ENCODE assay signal across 17 cellular contexts in the genomic region with DNA sequence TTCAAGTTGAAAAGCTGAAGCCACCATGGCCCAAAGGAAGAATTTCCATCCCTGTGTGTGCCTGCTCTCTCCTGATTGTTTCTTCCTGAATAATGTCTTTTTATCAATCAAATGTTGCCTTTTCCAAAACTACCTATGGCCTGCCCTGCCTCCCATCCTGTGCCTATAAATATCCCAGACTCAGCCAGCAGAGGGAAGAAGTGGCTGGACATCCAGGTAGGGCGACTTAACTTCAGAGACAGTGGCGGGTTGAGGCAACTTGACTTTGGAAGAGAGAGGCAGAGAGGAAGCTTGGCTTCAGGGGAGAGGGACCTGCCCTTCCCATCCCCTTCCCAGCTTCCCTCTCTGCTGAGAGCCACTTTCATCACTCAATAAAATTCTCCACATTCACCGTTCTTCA.
DNase-seq lines count a peak whose midpoint lies in the region; ATAC-seq and TF ChIP-seq lines count a peak whose summit lies in the region.
"Had no signal": no experiment of that assay in that cellular context is flagged by ENCODE, and none has a peak within 500 bp of the region (broad histone marks: within the 10 kb centered on the region; RNA-seq: fewer than 3 reads in every experiment).

No MANE protein-coding gene starts in this region.

- H2AFZ ChIP-seq in mammary epithelial cell (ENCODE audit: low read depth, low read length), result no peak overlapping the region

- H3K27ac ChIP-seq in mammary epithelial cell (ENCODE audit: insufficient read depth, low read depth, low read length) (no peak overlapping the region), foreskin keratinocyte (no peak overlapping the region)
- H3K27ac ChIP-seq: 22Rv1, SJSA1 had no signal

- H3K9me3 ChIP-seq in mammary epithelial cell (replicated peaks; ENCODE audit: insufficient read depth, low read length), result no peaks in the 10 kb centered on the region
- H3K9me3 ChIP-seq in mucosa of descending colon, result no peaks in the 10 kb centered on the region
- H3K9me3 ChIP-seq: SJSA1 had no signal

- H3K4me3 Mint-ChIP-seq in MCF 10A (ENCODE audit: unreplicated experiment), result no peak overlapping the region
- H3K4me3 Mint-ChIP-seq in activated T-cell treated with anti-CD3 and anti-CD28 coated beads, Interleukin-2, amount 50 U/mL, for 24 hours, result no peak overlapping the region
- H3K4me3 Mint-ChIP-seq: CD14-positive monocyte had no signal

- DNase-seq in mammary epithelial cell (no peak), MCF 10A (ENCODE audit: unreplicated experiment) (no peak), foreskin keratinocyte (no peak), mucosa of descending colon (peak in 1 of 3 donors; percentile 8), NCI-H1105 (lab: John Stamatoyannopoulos, UW) (no peak), DMS114 treated with DMSO at 0.1 percent for 48 hours (lab: John Stamatoyannopoulos, UW; ENCODE audit: unreplicated experiment) (no peak)
- DNase-seq in activated T-cell treated with anti-CD3 and anti-CD28 coated beads, Interleukin-2, amount 50 U/mL, for 24 hours, result no peak
- DNase-seq: AML-193, DND-41, NCI-H1105 treated with DMSO at 0.1 percent for 48 hours, NCI-H1694 treated with DMSO at 0.1 percent for 48 hours, NCI-H226, NCI-H524 had no signal

- H3K27me3 ChIP-seq in mammary epithelial cell (ENCODE audit: insufficient read depth, low read length) (no peaks in the 10 kb centered on the region), foreskin keratinocyte (no peaks in the 10 kb centered on the region)
- H3K27me3 ChIP-seq: SJSA1 had no signal

- no peaks in the 10 kb centered on the region for H3K4me1 ChIP-seq in mammary epithelial cell (ENCODE audit: insufficient read depth, low read length)
- no peaks in the 10 kb centered on the region for H3K4me1 ChIP-seq in foreskin keratinocyte
- peaks cover 3% of the 10 kb centered on the region for H3K4me1 ChIP-seq in mucosa of descending colon (ENCODE audit: low read depth)
- H3K4me1 ChIP-seq: SJSA1 had no signal

- in situ Hi-C loops in mammary epithelial cell (cut with MboI; ENCODE audit: low sequenced_read_pairs in 2 of 2), result no loop called here

- H3K27me3 Mint-ChIP-seq in MCF 10A (ENCODE audit: insufficient read depth, unreplicated experiment), result no peaks in the 10 kb centered on the region
- no peaks in the 10 kb centered on the region for H3K27me3 Mint-ChIP-seq in activated T-cell treated with anti-CD3 and anti-CD28 coated beads, Interleukin-2, amount 50 U/mL, for 24 hours

- no peaks in the 10 kb centered on the region for H3K36me3 Mint-ChIP-seq in MCF 10A (ENCODE audit: insufficient read depth, unreplicated experiment)
- H3K36me3 Mint-ChIP-seq in activated T-cell treated with anti-CD3 and anti-CD28 coated beads, Interleukin-2, amount 50 U/mL, for 24 hours (ENCODE audit: low read depth), result no peaks in the 10 kb centered on the region
- H3K36me3 Mint-ChIP-seq: CD14-positive monocyte had no signal

- no peak for ATAC-seq in foreskin keratinocyte
- peak; percentile 48 for ATAC-seq in mucosa of descending colon
- no peak for ATAC-seq in GM18858 (IDR thresholded peaks at IDR 0.05; ENCODE audit: unreplicated experiment)

- H3K36me3 ChIP-seq in mammary epithelial cell (ENCODE audit: insufficient read depth, low read length) (no peaks in the 10 kb centered on the region), mucosa of descending colon (ENCODE audit: low read depth) (no peaks in the 10 kb centered on the region)
- H3K36me3 ChIP-seq: SJSA1 had no signal

- POLR2A ChIA-PET in MCF 10A (lab: Yijun Ruan, JAX), result interaction anchor here (0.9 kb wide), 1 partner anchor 11 kb away, joined by 3 read pairs; no protein-coding TSS in a partner anchor

- H3K27ac Mint-ChIP-seq in MCF 10A (ENCODE audit: low read depth, unreplicated experiment), result no peak overlapping the region
- H3K27ac Mint-ChIP-seq in activated T-cell treated with anti-CD3 and anti-CD28 coated beads, Interleukin-2, amount 50 U/mL, for 24 hours, result no peak overlapping the region
- H3K27ac Mint-ChIP-seq: CD14-positive monocyte had no signal

- intact Hi-C loops in mammary epithelial cell (cut with micrococcal nuclease) (no loop called here), MCF 10A (cut with micrococcal nuclease) (no loop called here), mucosa of descending colon (cut with DNase I, micrococcal nuclease) (no loop called here)

- dilution Hi-C loops in mammary epithelial cell (cut with HindIII; ENCODE audit: low sequenced_read_pairs), result no loop called here

- H3K4me1 Mint-ChIP-seq in MCF 10A (ENCODE audit: insufficient read depth, unreplicated experiment), result no peaks in the 10 kb centered on the region
- H3K4me1 Mint-ChIP-seq in activated T-cell treated with anti-CD3 and anti-CD28 coated beads, Interleukin-2, amount 50 U/mL, for 24 hours (ENCODE audit: low read depth), result no peaks in the 10 kb centered on the region
- H3K4me1 Mint-ChIP-seq: CD14-positive monocyte had no signal

- H3K4me2 ChIP-seq in mammary epithelial cell (ENCODE audit: insufficient read depth, low read depth, low read length), result no peak overlapping the region

- BruUV-seq in mammary epithelial cell (replicated peaks; lab: Mats Ljungman, UMichigan), result no TSS peak
- no TSS peak for BruUV-seq in MCF 10A (replicated peaks; lab: Mats Ljungman, UMichigan)

- H3K9ac ChIP-seq in mammary epithelial cell (ENCODE audit: insufficient read depth, low read length), result no peak overlapping the region

- no peaks in the 10 kb centered on the region for H3K79me2 ChIP-seq in mammary epithelial cell (ENCODE audit: insufficient read depth, low read length)

- 63% methylated on average over 3 of the region's 3 CpGs for WGBS in mammary epithelial cell (ENCODE audit: low coverage, missing lambda C conversion rate)

- H3K9me3 Mint-ChIP-seq in MCF 10A (ENCODE audit: unreplicated experiment), result no peaks in the 10 kb centered on the region
- no peaks in the 10 kb centered on the region for H3K9me3 Mint-ChIP-seq in activated T-cell treated with anti-CD3 and anti-CD28 coated beads, Interleukin-2, amount 50 U/mL, for 24 hours

- CTCF ChIA-PET in mammary epithelial cell (lab: Charles Lee; ENCODE audit: low non-redundant PET), result no interaction called here
- CTCF ChIA-PET in MCF 10A (lab: Yijun Ruan, JAX), result interaction anchor here (0.9 to 1.4 kb wide), 3 partner anchors 9 to 171 kb away, joined by 3 to 6 read pairs (median 3); no protein-coding TSS in a partner anchor

- peak; percentile 3 to 30 for TF ChIP-seq CTCF in mammary epithelial cell (conservative IDR thresholded peaks at IDR 0.05 in 1 of 2, IDR thresholded peaks at IDR 0.05 in 1 of 2; ENCODE audit: extremely low read depth in 1 of 2, insufficient read depth in 1 of 2, low read depth in 1 of 2, low read length in 2 of 2)
- no peak for TF ChIP-seq CTCF in MCF 10A (IDR thresholded peaks at IDR 0.05; ENCODE audit: unreplicated experiment)
- TF ChIP-seq CTCF in foreskin keratinocyte (conservative IDR thresholded peaks at IDR 0.05), result peak; percentile 26
- TF ChIP-seq CTCF in mucosa of descending colon (IDR thresholded peaks at IDR 0.05), result no peak

- H4K20me1 ChIP-seq in mammary epithelial cell (ENCODE audit: insufficient read depth, low read length), result no peaks in the 10 kb centered on the region

- no peak overlapping the region for H3K4me3 ChIP-seq in mammary epithelial cell (replicated peaks in 1 of 3; ENCODE audit: insufficient read depth in 1 of 3, low read depth in 2 of 3, low read length in 3 of 3)
- no peak overlapping the region for H3K4me3 ChIP-seq in mucosa of descending colon
- H3K4me3 ChIP-seq: SJSA1 had no signal

Comparison
In these comparisons a context has a peak if more than half of its experiments do, and no peak if none do; other contexts are left out.
1. CTCF ChIP-seq: peak in mammary epithelial cell (2 of 2) and foreskin keratinocyte (single experiment); none in MCF 10A (single experiment) and mucosa of descending colon (single experiment).